Comparison of ENCODE assay signal across 1 cellular context in genomic region chr3:39187372-39188155, GRCh38.
TF ChIP-seq lines count a peak whose summit lies in the region.

No MANE protein-coding gene starts in this region.

TF ChIP-seq in H1, 55 proteins besides CTCF, POLR2A, EP300 and RAD21:
- no peak for TF ChIP-seq GTF2F1 (IDR thresholded peaks at IDR 0.05; ENCODE audit: borderline replicate concordance, low read depth, low read length)
- TF ChIP-seq MAX (IDR thresholded peaks at IDR 0.05) = no peak
- TF ChIP-seq EZH2 (IDR thresholded peaks at IDR 0.05; ENCODE audit: low read depth, low read length, severe bottlenecking) = no peak
- no peak for TF ChIP-seq USF2 (IDR thresholded peaks at IDR 0.05; ENCODE audit: low read length)
- no peak for TF ChIP-seq TBP (IDR thresholded peaks at IDR 0.05; ENCODE audit: low read depth, low read length)
- no peak for TF ChIP-seq PHF8 (conservative IDR thresholded peaks at IDR 0.05; ENCODE audit: low read depth, low read length)
- no peak for TF ChIP-seq POU5F1 (IDR thresholded peaks at IDR 0.05; ENCODE audit: low read depth, low read length)
- TF ChIP-seq HDAC2 (IDR thresholded peaks at IDR 0.05; ENCODE audit: borderline replicate concordance in 1 of 2, low read depth in 2 of 2, low read length in 2 of 2) = no peak
- TF ChIP-seq SIX5 (IDR thresholded peaks at IDR 0.05; ENCODE audit: low read depth, low read length) = no peak
- TF ChIP-seq KDM1A (IDR thresholded peaks at IDR 0.05; ENCODE audit: borderline replicate concordance, low read length) = no peak
- no peak for TF ChIP-seq MAFK (IDR thresholded peaks at IDR 0.05; ENCODE audit: low read depth, low read length)
- TF ChIP-seq TEAD4 (IDR thresholded peaks at IDR 0.05; ENCODE audit: low read depth, low read length) = no peak
- no peak for TF ChIP-seq NRF1 (IDR thresholded peaks at IDR 0.05; ENCODE audit: low read depth, low read length)
- TF ChIP-seq ATF3 (IDR thresholded peaks at IDR 0.05; ENCODE audit: insufficient read depth, low read depth, low read length) = no peak
- no peak for TF ChIP-seq JUN (IDR thresholded peaks at IDR 0.05; ENCODE audit: low read depth, low read length)
- TF ChIP-seq JUND (IDR thresholded peaks at IDR 0.05; ENCODE audit: low read length) = no peak
- no peak for TF ChIP-seq BRCA1 (IDR thresholded peaks at IDR 0.05; ENCODE audit: low read depth, low read length)
- TF ChIP-seq SRF (IDR thresholded peaks at IDR 0.05; ENCODE audit: low read depth, low read length) = no peak
